ENCODE assay signal across 1 cellular context in genomic region chr17:20930065-20930760, GRCh38.
TF ChIP-seq lines count a peak whose summit lies in the region.

No MANE protein-coding gene starts in this region.

TF ChIP-seq in GM23338, 12 proteins besides CTCF, POLR2A, EP300 and RAD21 (continued from another document):
- TF ChIP-seq, protein P1, sequence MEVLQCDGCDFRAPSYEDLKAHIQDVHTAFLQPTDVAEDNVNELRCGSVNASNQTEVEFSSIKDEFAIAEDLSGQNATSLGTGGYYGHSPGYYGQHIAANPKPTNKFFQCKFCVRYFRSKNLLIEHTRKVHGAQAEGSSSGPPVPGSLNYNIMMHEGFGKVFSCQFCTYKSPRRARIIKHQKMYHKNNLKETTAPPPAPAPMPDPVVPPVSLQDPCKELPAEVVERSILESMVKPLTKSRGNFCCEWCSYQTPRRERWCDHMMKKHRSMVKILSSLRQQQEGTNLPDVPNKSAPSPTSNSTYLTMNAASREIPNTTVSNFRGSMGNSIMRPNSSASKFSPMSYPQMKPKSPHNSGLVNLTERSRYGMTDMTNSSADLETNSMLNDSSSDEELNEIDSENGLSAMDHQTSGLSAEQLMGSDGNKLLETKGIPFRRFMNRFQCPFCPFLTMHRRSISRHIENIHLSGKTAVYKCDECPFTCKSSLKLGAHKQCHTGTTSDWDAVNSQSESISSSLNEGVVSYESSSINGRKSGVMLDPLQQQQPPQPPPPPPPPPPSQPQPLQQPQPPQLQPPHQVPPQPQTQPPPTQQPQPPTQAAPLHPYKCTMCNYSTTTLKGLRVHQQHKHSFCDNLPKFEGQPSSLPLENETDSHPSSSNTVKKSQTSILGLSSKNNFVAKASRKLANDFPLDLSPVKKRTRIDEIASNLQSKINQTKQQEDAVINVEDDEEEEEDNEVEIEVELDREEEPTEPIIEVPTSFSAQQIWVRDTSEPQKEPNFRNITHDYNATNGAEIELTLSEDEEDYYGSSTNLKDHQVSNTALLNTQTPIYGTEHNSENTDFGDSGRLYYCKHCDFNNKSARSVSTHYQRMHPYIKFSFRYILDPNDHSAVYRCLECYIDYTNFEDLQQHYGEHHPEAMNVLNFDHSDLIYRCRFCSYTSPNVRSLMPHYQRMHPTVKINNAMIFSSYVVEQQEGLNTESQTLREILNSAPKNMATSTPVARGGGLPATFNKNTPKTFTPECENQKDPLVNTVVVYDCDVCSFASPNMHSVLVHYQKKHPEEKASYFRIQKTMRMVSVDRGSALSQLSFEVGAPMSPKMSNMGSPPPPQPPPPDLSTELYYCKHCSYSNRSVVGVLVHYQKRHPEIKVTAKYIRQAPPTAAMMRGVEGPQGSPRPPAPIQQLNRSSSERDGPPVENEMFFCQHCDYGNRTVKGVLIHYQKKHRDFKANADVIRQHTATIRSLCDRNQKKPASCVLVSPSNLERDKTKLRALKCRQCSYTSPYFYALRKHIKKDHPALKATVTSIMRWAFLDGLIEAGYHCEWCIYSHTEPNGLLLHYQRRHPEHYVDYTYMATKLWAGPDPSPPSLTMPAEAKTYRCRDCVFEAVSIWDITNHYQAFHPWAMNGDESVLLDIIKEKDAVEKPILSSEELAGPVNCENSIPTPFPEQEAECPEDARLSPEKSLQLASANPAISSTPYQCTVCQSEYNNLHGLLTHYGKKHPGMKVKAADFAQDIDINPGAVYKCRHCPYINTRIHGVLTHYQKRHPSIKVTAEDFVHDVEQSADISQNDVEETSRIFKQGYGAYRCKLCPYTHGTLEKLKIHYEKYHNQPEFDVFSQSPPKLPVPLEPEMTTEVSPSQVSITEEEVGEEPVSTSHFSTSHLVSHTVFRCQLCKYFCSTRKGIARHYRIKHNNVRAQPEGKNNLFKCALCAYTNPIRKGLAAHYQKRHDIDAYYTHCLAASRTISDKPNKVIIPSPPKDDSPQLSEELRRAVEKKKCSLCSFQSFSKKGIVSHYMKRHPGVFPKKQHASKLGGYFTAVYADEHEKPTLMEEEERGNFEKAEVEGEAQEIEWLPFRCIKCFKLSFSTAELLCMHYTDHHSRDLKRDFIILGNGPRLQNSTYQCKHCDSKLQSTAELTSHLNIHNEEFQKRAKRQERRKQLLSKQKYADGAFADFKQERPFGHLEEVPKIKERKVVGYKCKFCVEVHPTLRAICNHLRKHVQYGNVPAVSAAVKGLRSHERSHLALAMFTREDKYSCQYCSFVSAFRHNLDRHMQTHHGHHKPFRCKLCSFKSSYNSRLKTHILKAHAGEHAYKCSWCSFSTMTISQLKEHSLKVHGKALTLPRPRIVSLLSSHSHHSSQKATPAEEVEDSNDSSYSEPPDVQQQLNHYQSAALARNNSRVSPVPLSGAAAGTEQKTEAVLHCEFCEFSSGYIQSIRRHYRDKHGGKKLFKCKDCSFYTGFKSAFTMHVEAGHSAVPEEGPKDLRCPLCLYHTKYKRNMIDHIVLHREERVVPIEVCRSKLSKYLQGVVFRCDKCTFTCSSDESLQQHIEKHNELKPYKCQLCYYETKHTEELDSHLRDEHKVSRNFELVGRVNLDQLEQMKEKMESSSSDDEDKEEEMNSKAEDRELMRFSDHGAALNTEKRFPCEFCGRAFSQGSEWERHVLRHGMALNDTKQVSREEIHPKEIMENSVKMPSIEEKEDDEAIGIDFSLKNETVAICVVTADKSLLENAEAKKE (CRISPR knock-in tag; IDR thresholded peaks at IDR 0.05), result no peak
- TF ChIP-seq, protein P2, sequence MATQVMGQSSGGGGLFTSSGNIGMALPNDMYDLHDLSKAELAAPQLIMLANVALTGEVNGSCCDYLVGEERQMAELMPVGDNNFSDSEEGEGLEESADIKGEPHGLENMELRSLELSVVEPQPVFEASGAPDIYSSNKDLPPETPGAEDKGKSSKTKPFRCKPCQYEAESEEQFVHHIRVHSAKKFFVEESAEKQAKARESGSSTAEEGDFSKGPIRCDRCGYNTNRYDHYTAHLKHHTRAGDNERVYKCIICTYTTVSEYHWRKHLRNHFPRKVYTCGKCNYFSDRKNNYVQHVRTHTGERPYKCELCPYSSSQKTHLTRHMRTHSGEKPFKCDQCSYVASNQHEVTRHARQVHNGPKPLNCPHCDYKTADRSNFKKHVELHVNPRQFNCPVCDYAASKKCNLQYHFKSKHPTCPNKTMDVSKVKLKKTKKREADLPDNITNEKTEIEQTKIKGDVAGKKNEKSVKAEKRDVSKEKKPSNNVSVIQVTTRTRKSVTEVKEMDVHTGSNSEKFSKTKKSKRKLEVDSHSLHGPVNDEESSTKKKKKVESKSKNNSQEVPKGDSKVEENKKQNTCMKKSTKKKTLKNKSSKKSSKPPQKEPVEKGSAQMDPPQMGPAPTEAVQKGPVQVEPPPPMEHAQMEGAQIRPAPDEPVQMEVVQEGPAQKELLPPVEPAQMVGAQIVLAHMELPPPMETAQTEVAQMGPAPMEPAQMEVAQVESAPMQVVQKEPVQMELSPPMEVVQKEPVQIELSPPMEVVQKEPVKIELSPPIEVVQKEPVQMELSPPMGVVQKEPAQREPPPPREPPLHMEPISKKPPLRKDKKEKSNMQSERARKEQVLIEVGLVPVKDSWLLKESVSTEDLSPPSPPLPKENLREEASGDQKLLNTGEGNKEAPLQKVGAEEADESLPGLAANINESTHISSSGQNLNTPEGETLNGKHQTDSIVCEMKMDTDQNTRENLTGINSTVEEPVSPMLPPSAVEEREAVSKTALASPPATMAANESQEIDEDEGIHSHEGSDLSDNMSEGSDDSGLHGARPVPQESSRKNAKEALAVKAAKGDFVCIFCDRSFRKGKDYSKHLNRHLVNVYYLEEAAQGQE (IDR thresholded peaks at IDR 0.05; ENCODE audit: unreplicated experiment), result no peak
- TF ChIP-seq ZNF114 (CRISPR knock-in tag; IDR thresholded peaks at IDR 0.05) (no peak), EZH2phosphoT487 (IDR thresholded peaks at IDR 0.05; ENCODE audit: unreplicated experiment) (no peak), CREB1 (CRISPR knock-in tag; IDR thresholded peaks at IDR 0.05; ENCODE audit: low read depth) (no peak), EZH2 (IDR thresholded peaks at IDR 0.05; ENCODE audit: low read depth, unreplicated experiment) (no peak), STAT1 (IDR thresholded peaks at IDR 0.05; ENCODE audit: unreplicated experiment) (no peak)
